In genomic region chr13:93794197-93794885, GRCh38 we compare ENCODE assay signal across 9 cellular contexts.
DNase-seq lines count a peak whose midpoint lies in the region; ATAC-seq and TF ChIP-seq lines count a peak whose summit lies in the region.
"Had no signal": no experiment of that assay in that cellular context is flagged by ENCODE, and none has a peak within 500 bp of the region (broad histone marks: within the 10 kb centered on the region; RNA-seq: fewer than 3 reads in every experiment).

No MANE protein-coding gene starts in this region.

- no peaks in the 10 kb centered on the region for H3K4me1 ChIP-seq in Peyer's patch

- H3K27me3 ChIP-seq in Peyer's patch, result no peaks in the 10 kb centered on the region

- DNase-seq in activated naive CD8-positive, alpha-beta T cell treated with anti-CD3 and anti-CD28 coated beads, Interleukin-2, amount 50 U/mL, for 24 hours, result peak; percentile 47
- DNase-seq in KBM-7 (no peak), DMS53 treated with DMSO at 0.1 percent for 48 hours (lab: John Stamatoyannopoulos, UW; ENCODE audit: unreplicated experiment) (no peak), Peyer's patch (no peak), NCI-H1105 (lab: John Stamatoyannopoulos, UW) (no peak)

- ATAC-seq in GM18502 (IDR thresholded peaks at IDR 0.05; ENCODE audit: poor library complexity, unreplicated experiment), result peak; percentile 87
- ATAC-seq in GM21515 (IDR thresholded peaks at IDR 0.05; ENCODE audit: unreplicated experiment), result peak; percentile 93
- ATAC-seq in HG03354 (IDR thresholded peaks at IDR 0.05; ENCODE audit: poor library complexity, severe bottlenecking, unreplicated experiment), result peak; percentile 72
- peak; percentile 98 for ATAC-seq in activated naive CD8-positive, alpha-beta T cell treated with anti-CD3 and anti-CD28 coated beads, Interleukin-2, amount 50 U/mL, for 24 hours

- peaks cover 18% of the 10 kb centered on the region for H3K4me1 Mint-ChIP-seq in activated naive CD8-positive, alpha-beta T cell treated with anti-CD3 and anti-CD28 coated beads, Interleukin-2, amount 50 U/mL, for 24 hours

- no peak overlapping the region for H3K27ac ChIP-seq in Peyer's patch
- H3K27ac ChIP-seq: HL-60 had no signal

- peaks cover 13% of the 10 kb centered on the region for H3K9me3 Mint-ChIP-seq in activated naive CD8-positive, alpha-beta T cell treated with anti-CD3 and anti-CD28 coated beads, Interleukin-2, amount 50 U/mL, for 24 hours

- peaks cover 5% of the 10 kb centered on the region for H3K36me3 Mint-ChIP-seq in activated naive CD8-positive, alpha-beta T cell treated with anti-CD3 and anti-CD28 coated beads, Interleukin-2, amount 50 U/mL, for 24 hours (ENCODE audit: low read depth)

- no peaks in the 10 kb centered on the region for H3K36me3 ChIP-seq in Peyer's patch

- in situ Hi-C loops in KBM-7 (cut with MboI; ENCODE audit: low pct_unique_long_range_greater_than_20kb, low sequenced_read_pairs), result no loop called here

- peak overlapping the region; percentile 76 for H3K27ac Mint-ChIP-seq in activated naive CD8-positive, alpha-beta T cell treated with anti-CD3 and anti-CD28 coated beads, Interleukin-2, amount 50 U/mL, for 24 hours

- no peaks in the 10 kb centered on the region for H3K9me3 ChIP-seq in Peyer's patch

- peaks cover 22% of the 10 kb centered on the region for H3K27me3 Mint-ChIP-seq in activated naive CD8-positive, alpha-beta T cell treated with anti-CD3 and anti-CD28 coated beads, Interleukin-2, amount 50 U/mL, for 24 hours

- TF ChIP-seq POLR2A in Peyer's patch (IDR thresholded peaks at IDR 0.05), result no peak

- H3K4me3 ChIP-seq in Peyer's patch, result no peak overlapping the region

- peak overlapping the region; percentile 1 for H3K4me3 Mint-ChIP-seq in activated naive CD8-positive, alpha-beta T cell treated with anti-CD3 and anti-CD28 coated beads, Interleukin-2, amount 50 U/mL, for 24 hours

- TF ChIP-seq CTCF in Peyer's patch (IDR thresholded peaks at IDR 0.05), result no peak
